In the genomic region with DNA sequence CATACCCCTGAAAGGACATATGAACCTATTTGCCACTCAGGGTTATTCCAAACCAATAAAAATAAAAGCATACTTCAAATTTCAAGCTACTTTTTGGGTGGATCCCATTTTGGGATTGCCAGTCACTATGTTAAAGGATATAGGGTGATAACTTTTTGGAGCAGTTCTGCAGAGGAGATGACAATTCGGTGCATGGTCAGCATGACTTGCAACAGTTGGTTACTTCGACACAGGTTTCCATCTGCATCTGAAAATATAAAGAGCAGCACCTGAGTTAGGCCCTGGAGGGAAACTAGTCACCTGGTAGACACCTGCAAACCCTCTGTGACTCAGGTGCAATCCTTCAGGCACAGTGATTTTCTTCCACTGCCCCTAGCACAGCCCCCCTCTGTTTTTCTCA, we compare ENCODE assay signal across 19 cellular contexts.
"Had no signal": no experiment of that assay in that cellular context is flagged by ENCODE, and none has a peak within 500 bp of the region (broad histone marks: within the 10 kb centered on the region; RNA-seq: fewer than 3 reads in every experiment).

No MANE protein-coding gene starts in this region.

- ATAC-seq: activated CD4-positive, CD25-positive, alpha-beta regulatory T cell treated with anti-CD3 and anti-CD28 coated beads, Interleukin-2, amount 50 U/mL, for 24 hours; heart right ventricle; left cardiac atrium; right cardiac atrium; upper lobe of right lung had no signal

- H3K9me3 ChIP-seq: heart right ventricle, thyroid gland, upper lobe of right lung had no signal

- H3K27me3 ChIP-seq: thyroid gland, upper lobe of right lung had no signal

- H3K4me3 Mint-ChIP-seq: activated naive CD8-positive, alpha-beta T cell treated with anti-CD3 and anti-CD28 coated beads, Interleukin-2, amount 10 ng/mL, durations not matched to agents 7 days and 5 days; nephron progenitor cell; stimulated activated naive CD8-positive, alpha-beta T cell treated with anti-CD3 and anti-CD28 coated beads, Interleukin-15, Interleukin-2, amounts not matched to agents 100 ng/mL and 50 ng/mL, for 24 hours had no signal

- DNase-seq: activated CD4-positive, alpha-beta T cell treated with anti-CD3 and anti-CD28 coated beads, Interleukin-2, amount 50 U/mL, for 1 hour; activated gamma-delta T cell treated with Interleukin-2 at 50 U/mL for 16 hours; activated naive CD8-positive, alpha-beta T cell treated with anti-CD3 and anti-CD28 coated beads, Interleukin-2, amount 10 ng/mL, durations not matched to agents 7 days and 5 days; activated T-cell treated with anti-CD3 and anti-CD28 coated beads for 4 hours; cortex of kidney; heart right ventricle; islet precursor cell; left cardiac atrium; nephron progenitor cell; right cardiac atrium; stimulated activated CD4-positive, alpha-beta T cell treated with anti-CD3 and anti-CD28 coated beads, Interleukin-4, amount 100 ng/mL, for 24 hours; substantia nigra; thyroid gland; upper lobe of right lung had no signal

- H3K4me3 ChIP-seq: heart right ventricle, thyroid gland, upper lobe of right lung had no signal

- H3K27ac ChIP-seq: epithelial cell of prostate, heart right ventricle, parathyroid adenoma, thyroid gland, upper lobe of right lung, VCaP had no signal

- H3K4me1 ChIP-seq: parathyroid adenoma, thyroid gland, upper lobe of right lung had no signal

- H3K27ac Mint-ChIP-seq: activated naive CD8-positive, alpha-beta T cell treated with anti-CD3 and anti-CD28 coated beads, Interleukin-2, amount 10 ng/mL, durations not matched to agents 7 days and 5 days; nephron progenitor cell had no signal

- H3K27me3 Mint-ChIP-seq: activated naive CD8-positive, alpha-beta T cell treated with anti-CD3 and anti-CD28 coated beads, Interleukin-2, amount 10 ng/mL, durations not matched to agents 7 days and 5 days; stimulated activated naive CD8-positive, alpha-beta T cell treated with anti-CD3 and anti-CD28 coated beads, Interleukin-15, Interleukin-2, amounts not matched to agents 100 ng/mL and 50 ng/mL, for 24 hours had no signal

- H3K9me3 Mint-ChIP-seq: nephron progenitor cell had no signal

- H3K36me3 ChIP-seq: heart right ventricle, thyroid gland, upper lobe of right lung had no signal
